In genomic region chr17:74739227-74739831, GRCh38 we compare ENCODE assay signal across 15 cellular contexts. TPM values are rescaled to one million over a fixed set of nuclear protein-coding genes. Genes with fewer than 3 reads are reported as not detected.
DNase-seq lines count a peak whose midpoint lies in the region; ATAC-seq and TF ChIP-seq lines count a peak whose summit lies in the region.
"Had no signal": no experiment of that assay in that cellular context is flagged by ENCODE, and none has a peak within 500 bp of the region (broad histone marks: within the 10 kb centered on the region; RNA-seq: fewer than 3 reads in every experiment).

No MANE protein-coding gene starts in this region.

- in situ Hi-C loops in KBM-7 (cut with MboI; ENCODE audit: low pct_unique_long_range_greater_than_20kb, low sequenced_read_pairs) = no loop called here

- H3K4me1 Mint-ChIP-seq in CD4-positive, alpha-beta T cell (ENCODE audit: low read depth) = peaks cover 74% of the 10 kb centered on the region
- H3K4me1 Mint-ChIP-seq in GM23338 = peaks cover 34% of the 10 kb centered on the region
- peaks cover 69% of the 10 kb centered on the region for H3K4me1 Mint-ChIP-seq in activated CD4-positive, alpha-beta memory T cell treated with anti-CD3 and anti-CD28 coated beads for 36 hours (ENCODE audit: low read depth)
- peaks cover 63 to 80% (median 74%) of the 10 kb centered on the region in 3 donors for H3K4me1 Mint-ChIP-seq in naive B cell

- no peaks in the 10 kb centered on the region for H3K79me2 ChIP-seq in GM23338 (replicated peaks; ENCODE audit: insufficient read depth)

- H3K4me2 ChIP-seq in GM23338 = no peak overlapping the region

- peaks cover 15% of the 10 kb centered on the region; the same call in 1 of the 2 replicates for H3F3A ChIP-seq in GM23338 (replicated peaks; ENCODE audit: low read depth)

- ATAC-seq in CD4-positive, alpha-beta T cell (ENCODE audit: poor library complexity) = peak; percentile 25
- ATAC-seq in GM23338 = no peak
- ATAC-seq in naive B cell (ENCODE audit: low read depth in 2 of 2) = no peak
- ATAC-seq in GM21360 (IDR thresholded peaks at IDR 0.05; ENCODE audit: unreplicated experiment) = no peak
- ATAC-seq: activated CD4-positive, CD25-positive, alpha-beta regulatory T cell treated with anti-CD3 and anti-CD28 coated beads, Interleukin-2, amount 50 U/mL, for 24 hours; left lobe of liver; SK-N-SH treated with all-trans-retinoic acid at 6 μM for 48 hours had no signal

- intact Hi-C loops in CD4-positive, alpha-beta T cell (cut with DNase I, micrococcal nuclease) = loop anchor here in 1 of 2 experiments (10.0 kb wide), 1 partner anchor 535 kb away; the partner anchor contains the start of gene RPL38
- intact Hi-C loops in activated CD4-positive, alpha-beta memory T cell treated with anti-CD3 and anti-CD28 coated beads for 36 hours (cut with micrococcal nuclease) = loop anchor here (5.0 kb wide), 1 partner anchor 52 kb away; no protein-coding TSS in a partner anchor
- intact Hi-C loops in head of caudate nucleus (cut with DNase I) = no loop called here
- intact Hi-C loops in tibial artery (cut with DNase I; ENCODE audit: low total_unique reads) = no loop called here

- no peaks in the 10 kb centered on the region for H3K9me3 Mint-ChIP-seq in CD4-positive, alpha-beta T cell
- H3K9me3 Mint-ChIP-seq in GM23338 = no peaks in the 10 kb centered on the region
- peaks cover 7% of the 10 kb centered on the region for H3K9me3 Mint-ChIP-seq in activated CD4-positive, alpha-beta memory T cell treated with anti-CD3 and anti-CD28 coated beads for 36 hours
- no peaks in the 10 kb centered on the region for H3K9me3 Mint-ChIP-seq in naive B cell

- peak overlapping the region; percentile 91 for H3K27ac Mint-ChIP-seq in CD4-positive, alpha-beta T cell
- H3K27ac Mint-ChIP-seq in GM23338 (no peak overlapping the region), naive B cell (peak overlapping the region in 4 of 6 donors; percentile 44 to 82 (median 64))
- peak overlapping the region; percentile 86 for H3K27ac Mint-ChIP-seq in activated CD4-positive, alpha-beta memory T cell treated with anti-CD3 and anti-CD28 coated beads for 36 hours

- no peak overlapping the region for H2AFZ ChIP-seq in GM23338
- H2AFZ ChIP-seq: GM23248 had no signal

- H3K9me2 ChIP-seq in GM23338 (ENCODE audit: insufficient read depth) = no peaks in the 10 kb centered on the region

- H3K4me1 ChIP-seq in GM23338 (ENCODE audit: insufficient read depth) = peaks cover 21% of the 10 kb centered on the region
- peaks cover 0 to 25% (median 20%) of the 10 kb centered on the region in 4 donors for H3K4me1 ChIP-seq in tibial artery

- peak in 1 of 10 experiments; percentile 38 for DNase-seq in CD4-positive, alpha-beta T cell
- DNase-seq in GM23338 (ENCODE audit: low spot score) (no peak), naive B cell (no peak), head of caudate nucleus (no peak), tibial artery (no peak), KBM-7 (no peak)
- DNase-seq in activated CD4-positive, alpha-beta memory T cell treated with anti-CD3 and anti-CD28 coated beads for 36 hours = peak; percentile 51
- DNase-seq: cerebellar nuclear complex, glutamatergic neuron, GM23248 had no signal

- POLR2A ChIA-PET in CD4-positive, alpha-beta T cell (lab: Charles Lee) = interaction anchor here (1.0 to 5.1 kb wide), 8 partner anchors 10 to 82 kb away, joined by 3 to 89 read pairs (median 28); partner anchors contain the start of genes NAT9 and NHERF1
- POLR2A ChIA-PET in activated CD4-positive, alpha-beta memory T cell treated with anti-CD3 and anti-CD28 coated beads for 36 hours (lab: Charles Lee) = interaction anchor here (2.8 kb wide), 1 partner anchor 10 kb away, joined by 16 read pairs; no protein-coding TSS in a partner anchor

- H3K9me3 ChIP-seq in CD4-positive, alpha-beta T cell (ENCODE audit: control insufficient read depth, low read length) = no peaks in the 10 kb centered on the region
- no peaks in the 10 kb centered on the region for H3K9me3 ChIP-seq in tibial artery

- H3K4me3 ChIP-seq in GM23338 = no peak overlapping the region
- no peak overlapping the region for H3K4me3 ChIP-seq in tibial artery
- H3K4me3 ChIP-seq: GM23248 had no signal

- H4K20me1 ChIP-seq in GM23338 (replicated peaks; ENCODE audit: insufficient read depth) = no peaks in the 10 kb centered on the region

- no peaks in the 10 kb centered on the region for H3K36me3 Mint-ChIP-seq in CD4-positive, alpha-beta T cell (ENCODE audit: low read depth)
- no peaks in the 10 kb centered on the region for H3K36me3 Mint-ChIP-seq in GM23338 (ENCODE audit: low read depth)
- no peaks in the 10 kb centered on the region for H3K36me3 Mint-ChIP-seq in activated CD4-positive, alpha-beta memory T cell treated with anti-CD3 and anti-CD28 coated beads for 36 hours
- no peaks in the 10 kb centered on the region for H3K36me3 Mint-ChIP-seq in naive B cell

- no peaks in the 10 kb centered on the region for H3K27me3 Mint-ChIP-seq in CD4-positive, alpha-beta T cell
- H3K27me3 Mint-ChIP-seq in GM23338 (ENCODE audit: insufficient read depth, low read depth, poor library complexity) (peaks cover 25% of the 10 kb centered on the region), naive B cell (no peaks in the 10 kb centered on the region)
- H3K27me3 Mint-ChIP-seq in activated CD4-positive, alpha-beta memory T cell treated with anti-CD3 and anti-CD28 coated beads for 36 hours = no peaks in the 10 kb centered on the region

- no peaks in the 10 kb centered on the region for H3K36me3 ChIP-seq in GM23338 (ENCODE audit: insufficient read depth)
- H3K36me3 ChIP-seq in tibial artery = no peaks in the 10 kb centered on the region

- H3K27me3 ChIP-seq in CD4-positive, alpha-beta T cell (ENCODE audit: control insufficient read depth, insufficient read depth, low read length) = no peaks in the 10 kb centered on the region
- H3K27me3 ChIP-seq in GM23338 (ENCODE audit: insufficient read depth) = peaks cover 11% of the 10 kb centered on the region; the same call in 1 of the 2 replicates
- H3K27me3 ChIP-seq in tibial artery = peaks cover 0 to 83% of the 10 kb centered on the region in 2 donors

- TF ChIP-seq CTCF in CD4-positive, alpha-beta T cell (IDR thresholded peaks at IDR 0.05) = no peak
- TF ChIP-seq CTCF in GM23338 (conservative IDR thresholded peaks at IDR 0.05; ENCODE audit: low read depth in 2 of 2) (no peak), tibial artery (IDR thresholded peaks at IDR 0.05) (no peak)

- H3K27ac ChIP-seq in CD4-positive, alpha-beta T cell (ENCODE audit: low read depth, low read length) = peak overlapping the region; percentile 70
- H3K27ac ChIP-seq in GM23338 (ENCODE audit: low read depth) (no peak overlapping the region), tibial artery (no peak overlapping the region)
- H3K27ac ChIP-seq: GM23248 had no signal

- CTCF ChIA-PET in CD4-positive, alpha-beta T cell (lab: Charles Lee) = interaction anchor here (2.9 to 6.0 kb wide), 2 partner anchors 31 to 81 kb away, joined by 23 to 101 read pairs; no protein-coding TSS in a partner anchor
- CTCF ChIA-PET in activated CD4-positive, alpha-beta memory T cell treated with anti-CD3 and anti-CD28 coated beads for 36 hours (lab: Charles Lee) = interaction anchor here (0.7 to 6.8 kb wide), 9 partner anchors 7 to 173 kb away, joined by 3 to 223 read pairs (median 19); partner anchors contain the start of gene CD300H

- peak overlapping the region; percentile 95 for H3K4me3 Mint-ChIP-seq in CD4-positive, alpha-beta T cell
- H3K4me3 Mint-ChIP-seq in GM23338 (peak overlapping the region; percentile 28; the same call in 1 of the 3 replicates), naive B cell (peak overlapping the region; percentile 82 to 96 (median 94))
- H3K4me3 Mint-ChIP-seq in activated CD4-positive, alpha-beta memory T cell treated with anti-CD3 and anti-CD28 coated beads for 36 hours = peak overlapping the region; percentile 7

TF ChIP-seq in GM23338, 12 proteins besides CTCF, POLR2A, EP300 and RAD21 (continues in another document):
- TF ChIP-seq ZNF114 (CRISPR knock-in tag; IDR thresholded peaks at IDR 0.05) (no peak), POLR2AphosphoS5 (IDR thresholded peaks at IDR 0.05; ENCODE audit: low read depth) (no peak), STAT1 (IDR thresholded peaks at IDR 0.05; ENCODE audit: unreplicated experiment) (no peak), EZH2phosphoT487 (IDR thresholded peaks at IDR 0.05; ENCODE audit: unreplicated experiment) (no peak)

RNA-seq across cellular contexts. Expression of gene RAB37, which starts 2.3 kb away (rescaled TPM):
- 10 to 100 TPM; 19.0 to 21.1 TPM for total RNA-seq in CD4-positive, alpha-beta T cell
- 3.4 and 5.2 TPM in 2 replicates for total RNA-seq in GM23338 (2014; rRNA removed; shearing (Covaris generic))
- polyA plus RNA-seq in GM23338 (2016; fragmentation: Nextera tagmentation; extraction: Ambion mirVana) = 3.3 and 3.6 TPM in 2 replicates
- total RNA-seq in activated CD4-positive, alpha-beta memory T cell treated with anti-CD3 and anti-CD28 coated beads for 36 hours = 1 to 10 TPM; 6.5 to 7.0 TPM
- 10 to 100 TPM; 49.2 to 85.5 (median 56.4) TPM for polyA plus RNA-seq in naive B cell (ENCODE audit: low read depth in 6 of 6)
- polyA plus RNA-seq: GM23248, neural cell had no signal

RNA-seq across cellular contexts. Expression of gene NHERF1, which starts 9.1 kb away (rescaled TPM):
- 10 to 100 TPM; 68.4 to 72.4 TPM for total RNA-seq in CD4-positive, alpha-beta T cell
- 85.8 and 100 TPM in 2 replicates for total RNA-seq in GM23338 (2014; rRNA removed; shearing (Covaris generic))
- polyA plus RNA-seq in GM23338 (2016; fragmentation: Nextera tagmentation; extraction: Ambion mirVana) (48.8 and 49.3 TPM in 2 replicates), naive B cell (ENCODE audit: low read depth in 6 of 6) (100 to 1,000 TPM in 3 of 6 donors, 10 to 100 TPM in 3; 66.4 to 122 (median 95.9) TPM)
- total RNA-seq in activated CD4-positive, alpha-beta memory T cell treated with anti-CD3 and anti-CD28 coated beads for 36 hours = 100 to 1,000 TPM; 136 TPM

RNA-seq across cellular contexts. Expression of gene CD300LF, which starts 26.6 kb away (rescaled TPM):
- 1 to 10 TPM in 1 of 2 experiments, under 1 TPM in 1; 0.39 to 1.0 TPM for total RNA-seq in CD4-positive, alpha-beta T cell
- total RNA-seq in GM23338 (2014; rRNA removed; shearing (Covaris generic)) = not detected in 2 replicates
- polyA plus RNA-seq in GM23338 (2016; fragmentation: Nextera tagmentation; extraction: Ambion mirVana) (not detected in 2 replicates), naive B cell (ENCODE audit: low read depth in 6 of 6) (1 to 10 TPM in 2 of 6 donors, under 1 TPM in 4; 0.22 to 3.2 (median 0.43) TPM)
- not detected for total RNA-seq in activated CD4-positive, alpha-beta memory T cell treated with anti-CD3 and anti-CD28 coated beads for 36 hours
- total RNA-seq: GM23248, left lobe of liver had no signal
- polyA plus RNA-seq: GM23248, neural cell had no signal

RNA-seq across cellular contexts. Expression of gene NAT9, which starts 36.8 kb away (rescaled TPM):
- total RNA-seq in CD4-positive, alpha-beta T cell = 10 to 100 TPM; 34.6 to 38.2 TPM
- total RNA-seq in GM23338 (2014; rRNA removed; shearing (Covaris generic)) = 37.5 and 62.1 TPM in 2 replicates
- polyA plus RNA-seq in GM23338 (2016; fragmentation: Nextera tagmentation; extraction: Ambion mirVana) (30.7 and 37.3 TPM in 2 replicates), naive B cell (ENCODE audit: low read depth in 6 of 6) (10 to 100 TPM in 5 of 6 donors, 1 to 10 TPM in 1; 9.6 to 29.0 (median 15.6) TPM)
- 10 to 100 TPM; 42.9 to 46.9 TPM for total RNA-seq in activated CD4-positive, alpha-beta memory T cell treated with anti-CD3 and anti-CD28 coated beads for 36 hours

Comparison
In these comparisons a context has a peak if more than half of its experiments do, and no peak if none do; other contexts are left out.
1. H3K4me3 Mint-ChIP-seq: peak in every context shown above with its lines; median percentile 95 in CD4-positive, alpha-beta T cell; 94 in naive B cell; 28 in GM23338; 7 in activated CD4-positive, alpha-beta memory T cell treated with anti-CD3 and anti-CD28 coated beads for 36 hours.